Comparison of ENCODE assay signal across 15 cellular contexts in the genomic region with DNA sequence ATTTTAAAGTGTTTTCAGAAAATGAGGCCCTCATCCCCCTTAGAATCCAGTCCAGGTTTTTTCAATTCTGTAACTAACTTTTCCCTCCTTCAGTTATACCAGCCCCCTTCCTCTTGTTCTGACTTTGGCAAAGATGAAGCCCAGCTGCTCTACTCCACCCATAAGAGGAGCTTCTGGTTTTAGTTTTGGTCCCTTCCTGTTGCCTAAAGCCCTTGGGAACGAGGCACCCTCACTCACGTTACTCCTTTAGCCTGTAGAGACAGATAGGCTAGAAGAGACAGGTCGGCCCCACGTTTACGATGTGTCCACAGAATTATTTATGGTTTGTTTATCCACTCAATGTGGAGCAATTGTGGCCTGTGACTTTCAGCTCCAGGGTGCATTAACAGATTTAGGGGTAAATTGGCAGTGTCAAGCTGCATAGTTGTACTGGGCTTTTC.
DNase-seq lines count a peak whose midpoint lies in the region; ATAC-seq and TF ChIP-seq lines count a peak whose summit lies in the region.
"Had no signal": no experiment of that assay in that cellular context is flagged by ENCODE, and none has a peak within 500 bp of the region (broad histone marks: within the 10 kb centered on the region; RNA-seq: fewer than 3 reads in every experiment).

No MANE protein-coding gene starts in this region.

- POLR2A ChIA-PET in HEK293 (lab: Yijun Ruan, JAX), result no interaction called here

- H3K27me3 Mint-ChIP-seq in mesothelial cell of epicardium (ENCODE audit: low read depth), result no peaks in the 10 kb centered on the region

- no peaks in the 10 kb centered on the region for H3K9me3 ChIP-seq in HEK293 (ENCODE audit: control insufficient read depth, insufficient read depth, low read depth, low read length)
- H3K9me3 ChIP-seq: Peyer's patch had no signal

- ATAC-seq in GM21528 (IDR thresholded peaks at IDR 0.05; ENCODE audit: low FRiP score, unreplicated experiment), result no peak
- ATAC-seq: activated CD4-positive, CD25-positive, alpha-beta regulatory T cell treated with anti-CD3 and anti-CD28 coated beads, Interleukin-2, amount 50 U/mL, for 24 hours; left cardiac atrium had no signal

- peak overlapping the region; percentile 69 for H3K27ac ChIP-seq in HEK293 (ENCODE audit: extremely low read depth, low read depth, low read length)
- H3K27ac ChIP-seq: C4-2B, Peyer's patch had no signal

- H3K4me1 Mint-ChIP-seq in mesothelial cell of epicardium, result peaks cover 15% of the 10 kb centered on the region

- H3K36me3 ChIP-seq in HEK293 (ENCODE audit: control insufficient read depth in 2 of 2, insufficient read depth in 1 of 2, low read length in 2 of 2), result no peaks in the 10 kb centered on the region
- H3K36me3 ChIP-seq: Peyer's patch had no signal

- TF ChIP-seq CTCF in HEK293 (tag by site-specific recombination; IDR thresholded peaks at IDR 0.05) (no peak), mesothelial cell of epicardium (IDR thresholded peaks at IDR 0.05; ENCODE audit: unreplicated experiment) (no peak)

- H3K4me1 ChIP-seq in HEK293 (ENCODE audit: control insufficient read depth, insufficient read depth, low read length), result peaks cover 16% of the 10 kb centered on the region
- H3K4me1 ChIP-seq: Peyer's patch had no signal

- peak overlapping the region; percentile 84 for H3K27ac Mint-ChIP-seq in mesothelial cell of epicardium
- H3K27ac Mint-ChIP-seq: activated naive CD4-positive, alpha-beta T cell treated with anti-CD3 and anti-CD28 coated beads, Interleukin-2, amount 10 ng/mL, durations not matched to agents 7 days and 5 days had no signal

- H3K36me3 Mint-ChIP-seq in mesothelial cell of epicardium, result peaks cover 38% of the 10 kb centered on the region
- H3K36me3 Mint-ChIP-seq: activated naive CD4-positive, alpha-beta T cell treated with anti-CD3 and anti-CD28 coated beads, Interleukin-2, amount 10 ng/mL, durations not matched to agents 7 days and 5 days had no signal

- H3K9me3 Mint-ChIP-seq in mesothelial cell of epicardium, result peaks cover 31% of the 10 kb centered on the region

- CTCF ChIA-PET in HEK293 (lab: Yijun Ruan, JAX), result interaction anchor here (0.6 to 0.8 kb wide), 4 partner anchors 11 to 147 kb away, joined by 3 read pairs; no protein-coding TSS in a partner anchor

- H3K4me3 ChIP-seq in HEK293 (ENCODE audit: low read depth, low read length), result no peak overlapping the region
- H3K4me3 ChIP-seq: Peyer's patch had no signal

- H3K4me3 Mint-ChIP-seq in mesothelial cell of epicardium, result no peak overlapping the region
- H3K4me3 Mint-ChIP-seq: activated naive CD4-positive, alpha-beta T cell treated with anti-CD3 and anti-CD28 coated beads, Interleukin-2, amount 10 ng/mL, durations not matched to agents 7 days and 5 days had no signal

- DNase-seq in COR-L47 (lab: John Stamatoyannopoulos, UW) (peak; percentile 79), NCI-H2196 treated with DMSO at 0.1 percent for 48 hours (lab: John Stamatoyannopoulos, UW; ENCODE audit: unreplicated experiment) (peak; percentile 27), mesothelial cell of epicardium (ENCODE audit: low spot score in 2 of 2, unreplicated experiment in 2 of 2) (no peak), T-helper 2 cell (no peak)
- DNase-seq in activated CD4-positive, CD25-positive, alpha-beta regulatory T cell (lab: John Stamatoyannopoulos, UW), result no peak
- DNase-seq in activated T-cell treated with anti-CD3 and anti-CD28 coated beads, Interleukin-2, amount 50 U/mL, for 1 hour, result no peak
- DNase-seq: activated naive CD4-positive, alpha-beta T cell treated with anti-CD3 and anti-CD28 coated beads, Interleukin-2, amount 10 ng/mL, durations not matched to agents 7 days and 5 days; Karpas-422; left cardiac atrium; NCI-H446 treated with DMSO at 0.1 percent for 48 hours; Peyer's patch had no signal

TF ChIP-seq in HEK293, 187 proteins besides CTCF, POLR2A, EP300 and RAD21 (continues in another document):
- TF ChIP-seq ZNF677 (tag by site-specific recombination; IDR thresholded peaks at IDR 0.05) (no peak), ZNF10 (tag by site-specific recombination; IDR thresholded peaks at IDR 0.05) (no peak), ZNF335 (tag by site-specific recombination; conservative IDR thresholded peaks at IDR 0.05) (no peak), ZNF121 (tag by site-specific recombination; IDR thresholded peaks at IDR 0.05) (no peak), ZNF112 (tag by site-specific recombination; IDR thresholded peaks at IDR 0.05) (no peak), ZSCAN16 (tag by site-specific recombination; IDR thresholded peaks at IDR 0.05) (no peak), ZNF600 (tag by site-specific recombination; IDR thresholded peaks at IDR 0.05) (no peak)
- TF ChIP-seq, protein P1, sequence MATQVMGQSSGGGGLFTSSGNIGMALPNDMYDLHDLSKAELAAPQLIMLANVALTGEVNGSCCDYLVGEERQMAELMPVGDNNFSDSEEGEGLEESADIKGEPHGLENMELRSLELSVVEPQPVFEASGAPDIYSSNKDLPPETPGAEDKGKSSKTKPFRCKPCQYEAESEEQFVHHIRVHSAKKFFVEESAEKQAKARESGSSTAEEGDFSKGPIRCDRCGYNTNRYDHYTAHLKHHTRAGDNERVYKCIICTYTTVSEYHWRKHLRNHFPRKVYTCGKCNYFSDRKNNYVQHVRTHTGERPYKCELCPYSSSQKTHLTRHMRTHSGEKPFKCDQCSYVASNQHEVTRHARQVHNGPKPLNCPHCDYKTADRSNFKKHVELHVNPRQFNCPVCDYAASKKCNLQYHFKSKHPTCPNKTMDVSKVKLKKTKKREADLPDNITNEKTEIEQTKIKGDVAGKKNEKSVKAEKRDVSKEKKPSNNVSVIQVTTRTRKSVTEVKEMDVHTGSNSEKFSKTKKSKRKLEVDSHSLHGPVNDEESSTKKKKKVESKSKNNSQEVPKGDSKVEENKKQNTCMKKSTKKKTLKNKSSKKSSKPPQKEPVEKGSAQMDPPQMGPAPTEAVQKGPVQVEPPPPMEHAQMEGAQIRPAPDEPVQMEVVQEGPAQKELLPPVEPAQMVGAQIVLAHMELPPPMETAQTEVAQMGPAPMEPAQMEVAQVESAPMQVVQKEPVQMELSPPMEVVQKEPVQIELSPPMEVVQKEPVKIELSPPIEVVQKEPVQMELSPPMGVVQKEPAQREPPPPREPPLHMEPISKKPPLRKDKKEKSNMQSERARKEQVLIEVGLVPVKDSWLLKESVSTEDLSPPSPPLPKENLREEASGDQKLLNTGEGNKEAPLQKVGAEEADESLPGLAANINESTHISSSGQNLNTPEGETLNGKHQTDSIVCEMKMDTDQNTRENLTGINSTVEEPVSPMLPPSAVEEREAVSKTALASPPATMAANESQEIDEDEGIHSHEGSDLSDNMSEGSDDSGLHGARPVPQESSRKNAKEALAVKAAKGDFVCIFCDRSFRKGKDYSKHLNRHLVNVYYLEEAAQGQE (tag by site-specific recombination; IDR thresholded peaks at IDR 0.05), result no peak
- TF ChIP-seq, protein P2, sequence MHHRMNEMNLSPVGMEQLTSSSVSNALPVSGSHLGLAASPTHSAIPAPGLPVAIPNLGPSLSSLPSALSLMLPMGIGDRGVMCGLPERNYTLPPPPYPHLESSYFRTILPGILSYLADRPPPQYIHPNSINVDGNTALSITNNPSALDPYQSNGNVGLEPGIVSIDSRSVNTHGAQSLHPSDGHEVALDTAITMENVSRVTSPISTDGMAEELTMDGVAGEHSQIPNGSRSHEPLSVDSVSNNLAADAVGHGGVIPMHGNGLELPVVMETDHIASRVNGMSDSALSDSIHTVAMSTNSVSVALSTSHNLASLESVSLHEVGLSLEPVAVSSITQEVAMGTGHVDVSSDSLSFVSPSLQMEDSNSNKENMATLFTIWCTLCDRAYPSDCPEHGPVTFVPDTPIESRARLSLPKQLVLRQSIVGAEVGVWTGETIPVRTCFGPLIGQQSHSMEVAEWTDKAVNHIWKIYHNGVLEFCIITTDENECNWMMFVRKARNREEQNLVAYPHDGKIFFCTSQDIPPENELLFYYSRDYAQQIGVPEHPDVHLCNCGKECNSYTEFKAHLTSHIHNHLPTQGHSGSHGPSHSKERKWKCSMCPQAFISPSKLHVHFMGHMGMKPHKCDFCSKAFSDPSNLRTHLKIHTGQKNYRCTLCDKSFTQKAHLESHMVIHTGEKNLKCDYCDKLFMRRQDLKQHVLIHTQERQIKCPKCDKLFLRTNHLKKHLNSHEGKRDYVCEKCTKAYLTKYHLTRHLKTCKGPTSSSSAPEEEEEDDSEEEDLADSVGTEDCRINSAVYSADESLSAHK (tag by site-specific recombination; IDR thresholded peaks at IDR 0.05), result 0 out of 2 replicates have a peak, but pooled peaks have one; percentile 59

Comparison
In these comparisons a context has a peak if more than half of its experiments do, and no peak if none do; other contexts are left out.
1. DNase-seq: peak in COR-L47 (single experiment) and NCI-H2196 treated with DMSO at 0.1 percent for 48 hours (single experiment); none in mesothelial cell of epicardium (0 of 2), activated CD4-positive, CD25-positive, alpha-beta regulatory T cell (0 of 4), T-helper 2 cell (0 of 5) and activated T-cell treated with anti-CD3 and anti-CD28 coated beads, Interleukin-2, amount 50 U/mL, for 1 hour (single experiment).